In the genomic region with DNA sequence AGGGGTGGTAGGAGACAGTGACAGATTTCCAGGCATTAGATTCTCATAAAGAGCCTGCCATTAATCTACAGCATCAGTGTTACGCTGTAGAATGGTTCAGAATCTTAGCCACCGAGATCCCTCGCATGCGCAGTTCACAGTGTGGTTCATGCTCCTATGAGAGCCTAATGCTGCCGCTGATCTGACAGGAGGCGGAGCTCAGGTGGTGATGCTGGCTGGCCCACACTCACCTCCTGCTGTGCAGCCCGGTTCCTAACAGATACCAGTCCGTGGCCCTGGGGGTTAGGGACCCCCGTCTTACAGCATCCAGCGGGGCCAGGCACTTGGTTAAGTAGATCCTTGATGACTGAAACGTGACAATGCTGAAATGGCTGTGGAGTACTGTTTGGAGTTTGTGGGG, we compare ENCODE assay signal across 17 cellular contexts.
DNase-seq lines count a peak whose midpoint lies in the region; ATAC-seq and TF ChIP-seq lines count a peak whose summit lies in the region.
"Had no signal": no experiment of that assay in that cellular context is flagged by ENCODE, and none has a peak within 500 bp of the region (broad histone marks: within the 10 kb centered on the region; RNA-seq: fewer than 3 reads in every experiment).

No MANE protein-coding gene starts in this region.

- H3K9me3 ChIP-seq in ES-I3 (ENCODE audit: control insufficient read depth, insufficient read depth, low read length) (no peaks in the 10 kb centered on the region), iPS-15b (ENCODE audit: control insufficient read depth, insufficient read depth, low read length) (no peaks in the 10 kb centered on the region)
- no peaks in the 10 kb centered on the region for H3K9me3 ChIP-seq in CD4-positive, alpha-beta memory T cell (ENCODE audit: control insufficient read depth in 1 of 2, low read length in 2 of 2)
- H3K9me3 ChIP-seq: gastroesophageal sphincter, MG63 had no signal

- H3K27me3 Mint-ChIP-seq in CD4-positive, alpha-beta memory T cell: peaks cover 3 to 4% of the 10 kb centered on the region in 2 donors

- no peak overlapping the region for H3K27ac ChIP-seq in CD4-positive, alpha-beta memory T cell (ENCODE audit: low read depth, low read length)
- H3K27ac ChIP-seq: gastroesophageal sphincter had no signal

- peaks cover 0 to 2% (median 0%) of the 10 kb centered on the region in 8 donors for H3K9me3 Mint-ChIP-seq in CD4-positive, alpha-beta memory T cell
- H3K9me3 Mint-ChIP-seq: activated naive CD4-positive, alpha-beta T cell treated with anti-CD3 and anti-CD28 coated beads, Interleukin-2, amount 50 U/mL, for 72 hours; CD4-positive, alpha-beta T cell; central memory CD8-positive, alpha-beta T cell; T-helper 1 cell treated with Interleukin-12 subunit alpha and Interleukin-12 subunit beta and Interleukin-4 antibody, amounts not matched to agents 30 μg/mL and 1 μg/mL, for 36 hours had no signal

- CTCF ChIA-PET in CD4-positive, alpha-beta memory T cell (lab: Charles Lee; ENCODE audit: partially characterized antibody): interaction anchor here (0.6 to 3.6 kb wide), 14 partner anchors 11 to 882 kb away, joined by 3 to 20 read pairs (median 4); partner anchors contain the start of gene APOBEC4

- peak overlapping the region; percentile 1 for H3K4me3 ChIP-seq in astrocyte of the cerebellum (ENCODE audit: low read depth, low read length)
- peak overlapping the region; percentile 14 for H3K4me3 ChIP-seq in iPS-15b (ENCODE audit: low read depth, low read length)
- no peak overlapping the region for H3K4me3 ChIP-seq in CD4-positive, alpha-beta memory T cell (ENCODE audit: low read length in 2 of 2)

- H3K4me1 ChIP-seq in ES-I3 (ENCODE audit: insufficient read depth, low read length): peaks cover 3% of the 10 kb centered on the region; the same call in 1 of the 2 replicates
- H3K4me1 ChIP-seq in iPS-15b (ENCODE audit: control insufficient read depth, insufficient read depth, low read length): peaks cover 6% of the 10 kb centered on the region
- H3K4me1 ChIP-seq in CD4-positive, alpha-beta memory T cell (ENCODE audit: insufficient read depth, low read length): no peaks in the 10 kb centered on the region

- no peak overlapping the region for H3K27ac Mint-ChIP-seq in CD4-positive, alpha-beta memory T cell
- H3K27ac Mint-ChIP-seq: activated naive CD4-positive, alpha-beta T cell treated with anti-CD3 and anti-CD28 coated beads, Interleukin-2, amount 50 U/mL, for 72 hours; CD4-positive, alpha-beta T cell; T-helper 1 cell treated with Interleukin-12 subunit alpha and Interleukin-12 subunit beta and Interleukin-4 antibody, amounts not matched to agents 30 μg/mL and 1 μg/mL, for 36 hours had no signal

- H3K36me3 ChIP-seq in ES-I3 (ENCODE audit: insufficient read depth, low read length) (no peaks in the 10 kb centered on the region), iPS-15b (ENCODE audit: control insufficient read depth, insufficient read depth, low read length) (no peaks in the 10 kb centered on the region)
- no peaks in the 10 kb centered on the region for H3K36me3 ChIP-seq in CD4-positive, alpha-beta memory T cell (ENCODE audit: insufficient read depth, low read length)
- H3K36me3 ChIP-seq: gastroesophageal sphincter, MG63 had no signal

- no peak for TF ChIP-seq CTCF in astrocyte of the cerebellum (IDR thresholded peaks at IDR 0.05; ENCODE audit: low read depth, low read length, missing control alignments)

- peak overlapping the region in 1 of 8 donors; percentile 27 for H3K4me3 Mint-ChIP-seq in CD4-positive, alpha-beta memory T cell
- H3K4me3 Mint-ChIP-seq: CD4-positive, alpha-beta T cell; T-helper 1 cell treated with Interleukin-12 subunit alpha and Interleukin-12 subunit beta and Interleukin-4 antibody, amounts not matched to agents 30 μg/mL and 1 μg/mL, for 36 hours had no signal

- no peaks in the 10 kb centered on the region for H3K4me1 Mint-ChIP-seq in CD4-positive, alpha-beta memory T cell

- in situ Hi-C loops in astrocyte of the cerebellum (cut with HindIII; ENCODE audit: low sequenced_read_pairs): no loop called here

- peak overlapping the region; percentile 19; the same call in 1 of the 2 replicates for H3K9ac ChIP-seq in ES-I3 (ENCODE audit: low read depth, low read length)
- no peak overlapping the region for H3K9ac ChIP-seq in iPS-15b (ENCODE audit: low read depth, low read length)

- peak; percentile 38 for DNase-seq in NCI-H748 (lab: John Stamatoyannopoulos, UW; ENCODE audit: unreplicated experiment)
- DNase-seq in NCI-H748 treated with DMSO at 0.1 percent for 48 hours (lab: John Stamatoyannopoulos, UW): no peak
- DNase-seq in astrocyte of the cerebellum (ENCODE audit: low read depth): no peak
- no peak for DNase-seq in CD4-positive, alpha-beta memory T cell
- DNase-seq in NCI-H226: no peak
- DNase-seq: 8988T, kidney, NCI-H187 treated with DMSO at 0.1 percent for 48 hours had no signal

- intact Hi-C loops in CD4-positive, alpha-beta memory T cell (cut with micrococcal nuclease): loop anchor here (5.0 kb wide), 1 partner anchor 306 kb away; no protein-coding TSS in a partner anchor

- POLR2A ChIA-PET in CD4-positive, alpha-beta memory T cell (lab: Charles Lee; ENCODE audit: partially characterized antibody): no interaction called here

- peaks cover 61% of the 10 kb centered on the region for H3K27me3 ChIP-seq in iPS-15b (ENCODE audit: control insufficient read depth, insufficient read depth, low read length)
- no peaks in the 10 kb centered on the region for H3K27me3 ChIP-seq in CD4-positive, alpha-beta memory T cell (ENCODE audit: insufficient read depth, low read length)
- H3K27me3 ChIP-seq: gastroesophageal sphincter, MG63 had no signal

- no peak for ATAC-seq in HG02642 (IDR thresholded peaks at IDR 0.05; ENCODE audit: poor library complexity, unreplicated experiment)

- no peaks in the 10 kb centered on the region for H3K36me3 Mint-ChIP-seq in CD4-positive, alpha-beta memory T cell
- H3K36me3 Mint-ChIP-seq: activated naive CD4-positive, alpha-beta T cell treated with anti-CD3 and anti-CD28 coated beads, Interleukin-2, amount 50 U/mL, for 72 hours had no signal

Comparison
In these comparisons a context has a peak if more than half of its experiments do, and no peak if none do; other contexts are left out.
1. H3K4me3 ChIP-seq: peak in astrocyte of the cerebellum (single experiment) and iPS-15b (single experiment); none in CD4-positive, alpha-beta memory T cell (0 of 2).